28 cellular contexts compared by ENCODE assay signal in the genomic region with DNA sequence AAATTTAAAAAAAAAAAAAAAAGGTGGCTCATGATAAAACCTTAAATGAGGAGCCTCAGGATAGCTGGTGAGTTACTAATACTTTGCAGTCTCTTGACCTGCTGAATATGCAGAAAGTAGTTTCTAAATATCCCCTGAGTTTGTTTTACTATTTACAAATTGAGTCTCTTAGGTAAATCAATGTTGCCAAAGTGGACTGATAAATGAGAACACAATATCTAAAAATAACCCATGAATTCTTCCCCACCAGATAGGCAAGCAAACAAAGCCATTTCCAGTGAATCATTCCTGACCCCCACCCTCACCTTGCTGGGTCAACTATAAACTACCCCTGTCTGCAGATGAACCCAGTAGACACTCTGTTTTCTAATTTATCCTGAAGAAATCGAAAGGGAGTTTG.
"Had no signal": no experiment of that assay in that cellular context is flagged by ENCODE, and none has a peak within 500 bp of the region (broad histone marks: within the 10 kb centered on the region; RNA-seq: fewer than 3 reads in every experiment).

No MANE protein-coding gene starts in this region.

- ATAC-seq: effector memory CD8-positive, alpha-beta T cell; esophagus mucosa; foreskin keratinocyte; gastrocnemius medialis; gastroesophageal sphincter; heart left ventricle; heart right ventricle had no signal

- FAIRE-seq: colon, endometrium, endothelial cell of umbilical vein, frontal cortex had no signal

- DNase-seq: colonic mucosa; cortex of kidney; dermis blood vessel endothelial cell; dorsolateral prefrontal cortex; effector CD4-positive, alpha-beta T cell; effector CD8-positive, alpha-beta T cell; effector memory CD4-positive, alpha-beta T cell; effector memory CD8-positive, alpha-beta T cell; endodermal cell; erythroblast; esophagus squamous epithelium; foreskin fibroblast; foreskin keratinocyte; foreskin melanocyte; gastrocnemius medialis; head of caudate nucleus; heart left ventricle; heart right ventricle had no signal

- H3K4me3 ChIP-seq: colonic mucosa, coronary artery, dorsolateral prefrontal cortex, esophagus muscularis mucosa, esophagus squamous epithelium, gastrocnemius medialis, gastroesophageal sphincter, heart left ventricle, heart right ventricle had no signal

- H3K27me3 Mint-ChIP-seq: dendritic cell treated with granulocyte-macrophage colony-stimulating factor and Interleukin-4, amounts not matched to agents 40 ng/mL and 50 ng/mL, for 4 days; effector memory CD8-positive, alpha-beta T cell had no signal

- H3K27ac ChIP-seq: colonic mucosa, coronary artery, dorsolateral prefrontal cortex, epithelial cell of prostate, esophagus muscularis mucosa, esophagus squamous epithelium, foreskin keratinocyte, gastrocnemius medialis, gastroesophageal sphincter, heart left ventricle, heart right ventricle had no signal

- H3K9me3 ChIP-seq: colonic mucosa, gastrocnemius medialis had no signal

- H3K27me3 ChIP-seq: colonic mucosa, esophagus muscularis mucosa, esophagus squamous epithelium, foreskin keratinocyte, gastrocnemius medialis, gastroesophageal sphincter, heart left ventricle, heart right ventricle had no signal

- H3K4me1 ChIP-seq: colonic mucosa, esophagus muscularis mucosa, esophagus squamous epithelium, foreskin keratinocyte, gastrocnemius medialis, gastroesophageal sphincter, heart left ventricle, heart right ventricle had no signal

- H3K27ac Mint-ChIP-seq: dendritic cell treated with granulocyte-macrophage colony-stimulating factor and Interleukin-4, amounts not matched to agents 40 ng/mL and 50 ng/mL, for 4 days; effector memory CD8-positive, alpha-beta T cell; endodermal cell had no signal

- H3K9me3 Mint-ChIP-seq: dendritic cell treated with granulocyte-macrophage colony-stimulating factor and Interleukin-4, amounts not matched to agents 40 ng/mL and 50 ng/mL, for 4 days had no signal

- H3K4me1 Mint-ChIP-seq: endodermal cell had no signal

- H3K4me3 Mint-ChIP-seq: dendritic cell treated with granulocyte-macrophage colony-stimulating factor and Interleukin-4, amounts not matched to agents 40 ng/mL and 50 ng/mL, for 4 days; effector memory CD8-positive, alpha-beta T cell; endodermal cell had no signal

- H3K36me3 ChIP-seq: colonic mucosa, esophagus muscularis mucosa, esophagus squamous epithelium, gastrocnemius medialis, gastroesophageal sphincter, heart left ventricle, heart right ventricle had no signal
